20 cellular contexts compared by ENCODE assay signal in genomic region chr4:188113156-188113555, GRCh38. TPM values are rescaled to one million over a fixed set of nuclear protein-coding genes. Genes with fewer than 3 reads are reported as not detected.
"Had no signal": no experiment of that assay in that cellular context is flagged by ENCODE, and none has a peak within 500 bp of the region (broad histone marks: within the 10 kb centered on the region; RNA-seq: fewer than 3 reads in every experiment).

No MANE protein-coding gene starts in this region.

- H3K36me3 Mint-ChIP-seq: activated naive CD8-positive, alpha-beta T cell treated with anti-CD3 and anti-CD28 coated beads for 36 hours had no signal

- ATAC-seq: activated CD8-positive, alpha-beta T cell treated with anti-CD3 and anti-CD28 coated beads for 36 hours; activated T-helper 17 cell treated with anti-CD3 and anti-CD28 coated beads, Interleukin-2, amount 50 U/mL, for 72 hours; effector memory CD8-positive, alpha-beta T cell; left lung had no signal

- H3K27ac ChIP-seq: left lung had no signal

- H3K27ac Mint-ChIP-seq: activated CD8-positive, alpha-beta T cell treated with anti-CD3 and anti-CD28 coated beads for 36 hours; activated naive CD8-positive, alpha-beta T cell treated with anti-CD3 and anti-CD28 coated beads for 36 hours; activated T-helper 17 cell treated with anti-CD3 and anti-CD28 coated beads, Interleukin-2, amount 50 U/mL, for 72 hours; effector memory CD8-positive, alpha-beta T cell; nephron had no signal

- H3K27me3 Mint-ChIP-seq: activated CD8-positive, alpha-beta T cell treated with anti-CD3 and anti-CD28 coated beads for 36 hours; activated naive CD8-positive, alpha-beta T cell treated with anti-CD3 and anti-CD28 coated beads for 36 hours; activated T-helper 17 cell treated with anti-CD3 and anti-CD28 coated beads, Interleukin-2, amount 50 U/mL, for 72 hours; effector memory CD8-positive, alpha-beta T cell had no signal

- H3K4me3 ChIP-seq: left lung had no signal

- H3K27me3 ChIP-seq: left lung had no signal

- H3K9me3 Mint-ChIP-seq: nephron had no signal

- DNase-seq: activated CD4-positive, alpha-beta T cell treated with anti-CD3 and anti-CD28 coated beads for 48 hours; activated CD4-positive, CD25-positive, alpha-beta regulatory T cell; activated CD8-positive, alpha-beta T cell treated with anti-CD3 and anti-CD28 coated beads for 36 hours; activated naive CD4-positive, alpha-beta T cell; activated naive CD8-positive, alpha-beta T cell treated with anti-CD3 and anti-CD28 coated beads for 36 hours; activated T-cell treated with anti-CD3 and anti-CD28 coated beads, Interleukin-2, amount 50 U/mL, for 1 hour; amniotic stem cell; effector memory CD8-positive, alpha-beta T cell; foreskin melanocyte; left lung; midbrain; stimulated activated CD8-positive, alpha-beta memory T cell treated with anti-CD3 and anti-CD28 coated beads, Interleukin-4, amount 100 ng/mL, for 48 hours; stimulated activated naive CD4-positive, alpha-beta T cell had no signal

- H3K4me1 Mint-ChIP-seq: activated naive CD8-positive, alpha-beta T cell treated with anti-CD3 and anti-CD28 coated beads for 36 hours; activated T-helper 17 cell treated with anti-CD3 and anti-CD28 coated beads, Interleukin-2, amount 50 U/mL, for 72 hours had no signal

- H3K9me3 ChIP-seq: left lung had no signal

- H3K4me3 Mint-ChIP-seq: activated CD8-positive, alpha-beta T cell treated with anti-CD3 and anti-CD28 coated beads for 36 hours; activated naive CD8-positive, alpha-beta T cell treated with anti-CD3 and anti-CD28 coated beads for 36 hours; activated T-helper 17 cell treated with anti-CD3 and anti-CD28 coated beads, Interleukin-2, amount 50 U/mL, for 72 hours; effector memory CD8-positive, alpha-beta T cell; nephron had no signal

- H3K36me3 ChIP-seq: left lung had no signal

- H3K4me1 ChIP-seq: left lung had no signal

RNA-seq across cellular contexts. Expression of gene TRIML2, which starts 3.8 kb away (rescaled TPM):
- total RNA-seq: activated CD8-positive, alpha-beta T cell treated with anti-CD3 and anti-CD28 coated beads for 36 hours; activated naive CD8-positive, alpha-beta T cell treated with anti-CD3 and anti-CD28 coated beads for 36 hours; activated T-helper 17 cell treated with anti-CD3 and anti-CD28 coated beads, Interleukin-2, amount 50 U/mL, for 72 hours; left lung; lung microvascular endothelial cell; renal cortical epithelial cell; ureter had no signal
- polyA plus RNA-seq: fibroblast of lung had no signal

RNA-seq across cellular contexts. Expression of gene TRIML1, which starts 26.1 kb away (rescaled TPM):
- total RNA-seq: activated CD8-positive, alpha-beta T cell treated with anti-CD3 and anti-CD28 coated beads for 36 hours; activated naive CD8-positive, alpha-beta T cell treated with anti-CD3 and anti-CD28 coated beads for 36 hours; activated T-helper 17 cell treated with anti-CD3 and anti-CD28 coated beads, Interleukin-2, amount 50 U/mL, for 72 hours; fibroblast of lung; kidney epithelial cell; left lung; lung microvascular endothelial cell; renal cortical epithelial cell; ureter had no signal
- polyA plus RNA-seq: fibroblast of lung had no signal
